ENCODE assay signal across 1 cellular context in genomic region chrX:10103023-10103422, GRCh38.
TF ChIP-seq lines count a peak whose summit lies in the region.

No MANE protein-coding gene starts in this region.

TF ChIP-seq in IMR-90, 13 proteins besides CTCF, POLR2A, EP300 and RAD21 (continued from another document):
- no peak for TF ChIP-seq USF2 (IDR thresholded peaks at IDR 0.05; ENCODE audit: low read depth, low read length)
